Comparison of ENCODE assay signal across 8 cellular contexts in genomic region chr18:13562494-13563029, GRCh38.
DNase-seq lines count a peak whose midpoint lies in the region; ATAC-seq, FAIRE-seq and TF ChIP-seq lines count a peak whose summit lies in the region.

No MANE protein-coding gene starts in this region.

- WGBS in heart right ventricle, 2 donors = 40 to 44% methylated on average over 11 of the region's 11 CpGs

- no peaks in the 10 kb centered on the region for H3K27me3 ChIP-seq in heart right ventricle

- no peak overlapping the region for H3K9ac ChIP-seq in kidney (ENCODE audit: low read length in 2 of 2)

- intact Hi-C loops in heart right ventricle (cut with DNase I) = loop anchor here in 6 of 10 donors (5.0 to 10.0 kb wide), 6 partner anchors 50 to 165 kb away; partner anchors contain the start of genes FAM210A (in 2 of the 6) and RNMT (in 2 of the 6)
- intact Hi-C loops in kidney (cut with DNase I) = no loop called here

- H3K9me3 ChIP-seq in heart right ventricle (no peaks in the 10 kb centered on the region), kidney (ENCODE audit: control insufficient read depth in 1 of 2, low read length in 2 of 2) (no peaks in the 10 kb centered on the region)

- H3K4me1 ChIP-seq in heart right ventricle (peaks cover 21 to 82% (median 44%) of the 10 kb centered on the region in 9 donors), kidney (ENCODE audit: control insufficient read depth in 1 of 2, insufficient read depth in 1 of 2, low read depth in 1 of 2, low read length in 2 of 2) (peaks cover 3 to 7% of the 10 kb centered on the region in 2 donors)

- peak; percentile 26 for TF ChIP-seq POLR2A in GM18526 (IDR thresholded peaks at IDR 0.05; ENCODE audit: extremely low read depth, insufficient read length)

- H3K36me3 ChIP-seq in heart right ventricle = no peaks in the 10 kb centered on the region
- no peaks in the 10 kb centered on the region for H3K36me3 ChIP-seq in kidney (ENCODE audit: control insufficient read depth in 1 of 2, insufficient read depth in 2 of 2, low read length in 2 of 2)

- H3K4me3 ChIP-seq in heart right ventricle (no peak overlapping the region), kidney (ENCODE audit: low read length in 2 of 2) (no peak overlapping the region)

- no peak for FAIRE-seq in kidney (lab: Jason Lieb, UNC)

- DNase-seq in activated CD4-positive, CD25-positive, alpha-beta regulatory T cell treated with anti-CD3 and anti-CD28 coated beads, Interleukin-2, amount 50 U/mL, for 72 hours = peak; percentile 76
- DNase-seq in heart right ventricle (peak in 1 of 2 donors; percentile 46), NCI-H510A treated with DMSO at 0.1 percent for 48 hours (lab: John Stamatoyannopoulos, UW) (no peak), left lobe of liver (ENCODE audit: low spot score) (no peak), kidney (no peak)

- ATAC-seq in HG02938 (IDR thresholded peaks at IDR 0.05; ENCODE audit: unreplicated experiment) (peak; percentile 64), heart right ventricle (peak; percentile 44 to 75 (median 58)), left lobe of liver (no peak)

- peak overlapping the region in 8 of 10 donors; percentile 47 to 90 (median 75) for H3K27ac ChIP-seq in heart right ventricle
- peak overlapping the region; percentile 98 for H3K27ac ChIP-seq in temporal lobe (ENCODE audit: low read depth, low read length)
- no peak overlapping the region for H3K27ac ChIP-seq in kidney (ENCODE audit: low read depth in 2 of 2, low read length in 2 of 2)

- TF ChIP-seq CTCF in heart right ventricle (IDR thresholded peaks at IDR 0.05) (no peak), kidney (IDR thresholded peaks at IDR 0.05; ENCODE audit: borderline replicate concordance, extremely low read depth, insufficient read depth) (no peak)

Comparison
In these comparisons a context has a peak if more than half of its experiments do, and no peak if none do; other contexts are left out.
1. H3K27ac ChIP-seq: peak in heart right ventricle (8 of 10) and temporal lobe (single experiment); none in kidney (0 of 2).